9 cellular contexts compared by ENCODE assay signal in the genomic region with DNA sequence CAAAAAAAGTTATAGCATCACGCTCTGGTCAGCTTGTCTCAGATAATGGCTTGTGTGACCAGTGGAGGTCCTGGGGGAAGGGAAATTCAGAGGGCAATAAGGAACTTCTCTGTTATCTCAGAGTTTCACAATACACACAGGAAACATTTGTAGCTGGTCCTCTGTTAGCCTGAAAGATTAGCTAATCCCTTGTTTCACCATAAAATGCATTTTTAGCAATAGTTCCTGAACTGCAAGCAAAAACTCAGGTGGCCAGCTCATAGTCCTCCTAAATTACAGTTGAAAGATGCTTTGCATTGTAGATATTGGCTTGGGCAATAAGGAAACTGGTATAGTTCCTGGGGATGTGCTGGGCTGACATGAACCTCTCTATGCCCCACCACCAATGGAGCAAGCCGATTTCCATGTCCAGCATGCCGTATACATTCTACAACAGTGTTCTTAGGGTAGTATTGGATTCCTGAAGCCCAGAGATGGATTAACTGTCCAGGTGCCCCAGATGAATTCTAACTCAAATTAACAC.
A peak's percentile ranks its signal among the peaks of the same experiment; 100 is the strongest.
DNase-seq lines count a peak whose midpoint lies in the region; ATAC-seq, FAIRE-seq and TF ChIP-seq lines count a peak whose summit lies in the region.
"Had no signal": no experiment of that assay in that cellular context is flagged by ENCODE, and none has a peak within 500 bp of the region (broad histone marks: within the 10 kb centered on the region; RNA-seq: fewer than 3 reads in every experiment).

No MANE protein-coding gene starts in this region.

- H3K4me1 ChIP-seq in astrocyte (ENCODE audit: insufficient read depth, low read length) (peaks cover 16% of the 10 kb centered on the region), pancreas (peaks cover 0 to 5% (median 2%) of the 10 kb centered on the region in 3 donors)
- H3K4me1 ChIP-seq in CD4-positive, alpha-beta memory T cell (ENCODE audit: insufficient read depth, low read length): peaks cover 16% of the 10 kb centered on the region

- no peaks in the 10 kb centered on the region for H3K79me2 ChIP-seq in astrocyte (ENCODE audit: insufficient read depth, low read length)

- DNase-seq in HT-29 (ENCODE audit: low spot score) (peak; percentile 22), astrocyte (ENCODE audit: low read depth) (peak; percentile 41), pancreas (no peak), epidermal melanocyte (ENCODE audit: insufficient read length, low spot score) (no peak), GM10266 (ENCODE audit: extremely low spot score) (no peak)
- DNase-seq in CD4-positive, alpha-beta memory T cell: no peak
- DNase-seq in activated T-cell treated with anti-CD3 and anti-CD28 coated beads, Interleukin-2, amount 50 U/mL, for 48 hours: no peak

- H3K27me3 Mint-ChIP-seq in astrocyte (ENCODE audit: low read depth, unreplicated experiment): no peaks in the 10 kb centered on the region
- no peaks in the 10 kb centered on the region for H3K27me3 Mint-ChIP-seq in CD4-positive, alpha-beta memory T cell

- POLR2A ChIA-PET in CD4-positive, alpha-beta memory T cell (lab: Charles Lee; ENCODE audit: partially characterized antibody): no interaction called here

- no peaks in the 10 kb centered on the region for H3K9me3 Mint-ChIP-seq in astrocyte (ENCODE audit: unreplicated experiment)
- H3K9me3 Mint-ChIP-seq in CD4-positive, alpha-beta memory T cell: no peaks in the 10 kb centered on the region

- H3K9ac ChIP-seq in astrocyte (ENCODE audit: low read length): no peak overlapping the region

- H3K4me2 ChIP-seq in astrocyte (ENCODE audit: low read length): no peak overlapping the region

- ATAC-seq in GM19438 (IDR thresholded peaks at IDR 0.05; ENCODE audit: low read depth, unreplicated experiment): peak; percentile 59
- ATAC-seq in pancreas: peak in 3 of 4 donors; percentile 75 to 79 (median 76)

- TF ChIP-seq CTCF in astrocyte (IDR thresholded peaks at IDR 0.05; ENCODE audit: insufficient read depth, low read depth, low read length) (no peak), pancreas (IDR thresholded peaks at IDR 0.05) (no peak), GM10266 (IDR thresholded peaks at IDR 0.05; ENCODE audit: control insufficient read depth, insufficient read depth, low read depth, missing control alignments) (no peak)

- H3K27ac ChIP-seq in astrocyte (ENCODE audit: low read depth, low read length) (no peak overlapping the region), pancreas (peak overlapping the region in 3 of 4 donors; percentile 11 to 61 (median 47))
- H3K27ac ChIP-seq in CD4-positive, alpha-beta memory T cell (ENCODE audit: low read depth, low read length): no peak overlapping the region
- H3K27ac ChIP-seq: cardiac muscle cell had no signal

- H4K20me1 ChIP-seq in astrocyte (ENCODE audit: insufficient read depth, low read length): no peaks in the 10 kb centered on the region

- peaks cover 32% of the 10 kb centered on the region for H3K4me1 Mint-ChIP-seq in astrocyte (ENCODE audit: low read depth, unreplicated experiment)
- H3K4me1 Mint-ChIP-seq in CD4-positive, alpha-beta memory T cell: peaks cover 15 to 25% (median 20%) of the 10 kb centered on the region in 4 donors

- no peaks in the 10 kb centered on the region for H3K36me3 ChIP-seq in astrocyte (ENCODE audit: insufficient read depth, low read length)
- H3K36me3 ChIP-seq in pancreas: no peaks in the 10 kb centered on the region
- no peaks in the 10 kb centered on the region for H3K36me3 ChIP-seq in CD4-positive, alpha-beta memory T cell (ENCODE audit: insufficient read depth, low read length)
- H3K36me3 ChIP-seq: cardiac muscle cell had no signal

- no peak overlapping the region for H2AFZ ChIP-seq in astrocyte (ENCODE audit: low read depth, low read length)

- CTCF ChIA-PET in CD4-positive, alpha-beta memory T cell (lab: Charles Lee; ENCODE audit: partially characterized antibody): no interaction called here

- H3K36me3 Mint-ChIP-seq in astrocyte (ENCODE audit: low read depth, unreplicated experiment): no peaks in the 10 kb centered on the region
- H3K36me3 Mint-ChIP-seq in CD4-positive, alpha-beta memory T cell: no peaks in the 10 kb centered on the region

- H3K4me3 Mint-ChIP-seq in astrocyte (ENCODE audit: unreplicated experiment): no peak overlapping the region
- no peak overlapping the region for H3K4me3 Mint-ChIP-seq in CD4-positive, alpha-beta memory T cell

- H3K4me3 ChIP-seq in astrocyte (ENCODE audit: insufficient read depth, low read depth, low read length) (no peak overlapping the region), pancreas (no peak overlapping the region)
- H3K4me3 ChIP-seq in CD4-positive, alpha-beta memory T cell (ENCODE audit: low read length in 2 of 2): no peak overlapping the region
- H3K4me3 ChIP-seq: cardiac muscle cell had no signal

- 76 to 78% methylated on average over 3 of the region's 3 CpGs for WGBS in pancreas, 2 donors

- no peaks in the 10 kb centered on the region for H3K27me3 ChIP-seq in astrocyte (ENCODE audit: insufficient read depth, low read length)
- no peaks in the 10 kb centered on the region for H3K27me3 ChIP-seq in pancreas
- no peaks in the 10 kb centered on the region for H3K27me3 ChIP-seq in CD4-positive, alpha-beta memory T cell (ENCODE audit: insufficient read depth, low read length)
- H3K27me3 ChIP-seq: cardiac muscle cell had no signal

- H3K9me3 ChIP-seq in astrocyte (ENCODE audit: insufficient read depth, low read depth, low read length) (no peaks in the 10 kb centered on the region), pancreas (no peaks in the 10 kb centered on the region)
- no peaks in the 10 kb centered on the region for H3K9me3 ChIP-seq in CD4-positive, alpha-beta memory T cell (ENCODE audit: control insufficient read depth in 1 of 2, low read length in 2 of 2)

- no peak overlapping the region for H3K27ac Mint-ChIP-seq in astrocyte (ENCODE audit: unreplicated experiment)
- peak overlapping the region in 2 of 7 donors; percentile 14 to 54 for H3K27ac Mint-ChIP-seq in CD4-positive, alpha-beta memory T cell

- FAIRE-seq in astrocyte (lab: Jason Lieb, UNC) (no peak), pancreas (lab: Jason Lieb, UNC) (no peak)

- intact Hi-C loops in pancreas (cut with DNase I): no loop called here
- intact Hi-C loops in CD4-positive, alpha-beta memory T cell (cut with micrococcal nuclease): no loop called here

Comparison
In these comparisons a context has a peak if more than half of its experiments do, and no peak if none do; other contexts are left out.
1. DNase-seq: peak in HT-29 (single experiment) and astrocyte (single experiment); none in pancreas (0 of 6), CD4-positive, alpha-beta memory T cell (0 of 5), epidermal melanocyte (single experiment), GM10266 (single experiment) and activated T-cell treated with anti-CD3 and anti-CD28 coated beads, Interleukin-2, amount 50 U/mL, for 48 hours (0 of 2).
2. H3K27ac ChIP-seq: peak in pancreas (3 of 4); none in astrocyte (single experiment) and CD4-positive, alpha-beta memory T cell (single experiment).